In genomic region chr18:25759111-25759510, GRCh38 we compare ENCODE assay signal across 22 cellular contexts.
DNase-seq lines count a peak whose midpoint lies in the region; TF ChIP-seq lines count a peak whose summit lies in the region.
"Had no signal": no experiment of that assay in that cellular context is flagged by ENCODE, and none has a peak within 500 bp of the region (broad histone marks: within the 10 kb centered on the region; RNA-seq: fewer than 3 reads in every experiment).

No MANE protein-coding gene starts in this region.

- H3K36me3 Mint-ChIP-seq in osteocyte (ENCODE audit: unreplicated experiment) = no peaks in the 10 kb centered on the region

- no peak overlapping the region for H3K4me3 Mint-ChIP-seq in osteocyte (ENCODE audit: unreplicated experiment)
- H3K4me3 Mint-ChIP-seq: B cell; CD4-positive, alpha-beta T cell had no signal

- H3K4me2 ChIP-seq in SK-N-SH (no peak overlapping the region), fibroblast of lung (ENCODE audit: extremely low read depth, insufficient read depth, low read length) (no peak overlapping the region)

- no peaks in the 10 kb centered on the region for H3K27me3 ChIP-seq in SK-N-SH (ENCODE audit: insufficient read depth)
- H3K27me3 ChIP-seq in fibroblast of lung (ENCODE audit: control insufficient read depth, insufficient read depth, low read length) = no peaks in the 10 kb centered on the region

- CTCF ChIA-PET in HEK293 (lab: Yijun Ruan, JAX) (interaction anchor here (0.7 kb wide), 2 partner anchors 32 to 688 kb away, joined by 3 read pairs; no protein-coding TSS in a partner anchor), SK-N-SH (lab: Yijun Ruan, JAX) (interaction anchor here (1.2 kb wide), 1 partner anchor 10 kb away, joined by 4 read pairs; no protein-coding TSS in a partner anchor)

- no peak for TF ChIP-seq RAD21 in SK-N-SH (IDR thresholded peaks at IDR 0.05; ENCODE audit: low read length)

- H3K4me1 Mint-ChIP-seq in osteocyte (ENCODE audit: unreplicated experiment) = peaks cover 14% of the 10 kb centered on the region
- H3K4me1 Mint-ChIP-seq: B cell had no signal

- no peaks in the 10 kb centered on the region for H3K9me3 Mint-ChIP-seq in osteocyte (ENCODE audit: unreplicated experiment)
- H3K9me3 Mint-ChIP-seq: CD4-positive, alpha-beta T cell had no signal

- no peaks in the 10 kb centered on the region for H3K9me2 ChIP-seq in SK-N-SH

- TF ChIP-seq CTCF in HEK293 (tag by site-specific recombination; IDR thresholded peaks at IDR 0.05) = no peak
- no peak for TF ChIP-seq CTCF in SK-N-SH (IDR thresholded peaks at IDR 0.05)
- TF ChIP-seq CTCF in fibroblast of lung (conservative IDR thresholded peaks at IDR 0.05 in 1 of 2, IDR thresholded peaks at IDR 0.05 in 1 of 2; ENCODE audit: low read depth in 1 of 2, low read length in 2 of 2) = no peak
- TF ChIP-seq CTCF in osteocyte (IDR thresholded peaks at IDR 0.05) = no peak

- POLR2A ChIA-PET in HEK293 (lab: Yijun Ruan, JAX) (no interaction called here), SK-N-SH (lab: Yijun Ruan, JAX) (no interaction called here)

- H2AFZ ChIP-seq in SK-N-SH (ENCODE audit: low read depth) = no peak overlapping the region
- H2AFZ ChIP-seq in fibroblast of lung (ENCODE audit: low read length) = no peak overlapping the region

- WGBS in SK-N-SH (ENCODE audit: low lambda C conversion rate) = 0% methylated on average over 1 of the region's 1 CpG

- H3K27me3 Mint-ChIP-seq in osteocyte (ENCODE audit: unreplicated experiment) = no peaks in the 10 kb centered on the region
- H3K27me3 Mint-ChIP-seq: B cell had no signal

- no peak overlapping the region for H3K9ac ChIP-seq in SK-N-SH
- no peak overlapping the region for H3K9ac ChIP-seq in fibroblast of lung (ENCODE audit: insufficient read depth, low read length)

- H3K4me1 ChIP-seq in HEK293 (ENCODE audit: control insufficient read depth, insufficient read depth, low read length) (peaks cover 5% of the 10 kb centered on the region), SK-N-SH (ENCODE audit: control insufficient read depth in 1 of 2, insufficient read depth in 2 of 2, low read depth in 1 of 2, low read length in 1 of 2) (no peaks in the 10 kb centered on the region; a peak in 1 of 4 replicates), fibroblast of lung (ENCODE audit: control insufficient read depth, extremely low read depth, insufficient read depth, low read length) (no peaks in the 10 kb centered on the region)

- peak in 1 of 2 experiments; percentile 59; a peak in 1 of 4 replicates for TF ChIP-seq EP300 in SK-N-SH (IDR thresholded peaks at IDR 0.05; ENCODE audit: borderline replicate concordance in 1 of 2, low read depth in 1 of 2, low read length in 1 of 2)

- H3K4me3 ChIP-seq in HEK293 (ENCODE audit: low read depth, low read length) (no peak overlapping the region), SK-N-SH (ENCODE audit: low read depth in 2 of 2, low read length in 1 of 2) (no peak overlapping the region), fibroblast of lung (replicated peaks in 1 of 4; ENCODE audit: control extremely low read depth in 1 of 4, insufficient read depth in 1 of 4, low read depth in 3 of 4, low read length in 4 of 4) (no peak overlapping the region)

- no peak overlapping the region for H3K27ac Mint-ChIP-seq in osteocyte (ENCODE audit: unreplicated experiment)
- H3K27ac Mint-ChIP-seq: B cell; CD4-positive, alpha-beta T cell had no signal

- H3K79me2 ChIP-seq in SK-N-SH (ENCODE audit: insufficient read depth) (no peaks in the 10 kb centered on the region), fibroblast of lung (ENCODE audit: control insufficient read depth, insufficient read depth, low read length) (no peaks in the 10 kb centered on the region)

- H3K36me3 ChIP-seq in HEK293 (ENCODE audit: control insufficient read depth in 2 of 2, insufficient read depth in 1 of 2, low read length in 2 of 2) (no peaks in the 10 kb centered on the region), SK-N-SH (replicated peaks in 1 of 2; ENCODE audit: control insufficient read depth in 1 of 2, insufficient read depth in 2 of 2, low read length in 1 of 2) (no peaks in the 10 kb centered on the region), fibroblast of lung (ENCODE audit: control insufficient read depth, insufficient read depth, low read length) (no peaks in the 10 kb centered on the region)

- no peaks in the 10 kb centered on the region for H3K9me3 ChIP-seq in HEK293 (ENCODE audit: control insufficient read depth, insufficient read depth, low read depth, low read length)
- H3K9me3 ChIP-seq in SK-N-SH = no peaks in the 10 kb centered on the region
- no peaks in the 10 kb centered on the region for H3K9me3 ChIP-seq in fibroblast of lung (ENCODE audit: control insufficient read depth, insufficient read depth, low read depth, low read length)

- H3F3A ChIP-seq in SK-N-SH (replicated peaks; ENCODE audit: insufficient read depth) = peaks cover 7% of the 10 kb centered on the region

- DNase-seq in SK-N-SH (no peak), fibroblast of lung (ENCODE audit: low read depth in 2 of 2) (peak; percentile 62 to 67), stromal cell of bone marrow (ENCODE audit: low read depth) (peak; percentile 2), osteocyte (ENCODE audit: extremely low spot score, unreplicated experiment) (no peak), NCI-H2227 treated with DMSO at 0.1 percent for 48 hours (lab: John Stamatoyannopoulos, UW) (no peak)
- no peak for DNase-seq in NK-92 treated with Interleukin-12 subunit alpha and Interleukin-12 subunit beta, amount 100 ng/mL, for 24 hours (lab: John Stamatoyannopoulos, UW)
- DNase-seq: Calu3; CD4-positive, alpha-beta T cell; DMS79 treated with DMSO at 0.1 percent for 48 hours; GF-D8; GOT3; Karpas-422; MM.1S; NCI-H1105; NCI-H1694; NCI-H345; NCI-H526; OCI-M1; SW 1271 had no signal

- no peaks in the 10 kb centered on the region for H4K20me1 ChIP-seq in SK-N-SH (ENCODE audit: insufficient read depth)
- H4K20me1 ChIP-seq in fibroblast of lung (ENCODE audit: control insufficient read depth, extremely low read depth, insufficient read depth, low read length) = no peaks in the 10 kb centered on the region

- H3K27ac ChIP-seq in HEK293 (ENCODE audit: extremely low read depth, low read depth, low read length) = no peak overlapping the region
- peak overlapping the region; percentile 22 to 46; a peak in 2 of 4 replicates for H3K27ac ChIP-seq in SK-N-SH (ENCODE audit: low read depth in 2 of 2, low read length in 1 of 2)
- no peak overlapping the region for H3K27ac ChIP-seq in fibroblast of lung (ENCODE audit: insufficient read depth, low read length)
- H3K27ac ChIP-seq: RWPE1 had no signal

TF ChIP-seq in HEK293, 187 proteins besides CTCF, POLR2A, EP300 and RAD21:
- peak; percentile 57 for TF ChIP-seq PRDM6 (tag by site-specific recombination; IDR thresholded peaks at IDR 0.05)
- TF ChIP-seq MEIS1 (CRISPR knock-in tag; IDR thresholded peaks at IDR 0.05; ENCODE audit: borderline replicate concordance) = peak; percentile 51; the same call in 1 of the 2 replicates
- peak; percentile 14; the same call in 1 of the 2 replicates for TF ChIP-seq FEZF1 (tag by site-specific recombination; IDR thresholded peaks at IDR 0.05)
- no peak for TF ChIP-seq ZNF548 (tag by site-specific recombination; IDR thresholded peaks at IDR 0.05)

TF ChIP-seq in SK-N-SH, 30 proteins besides CTCF, POLR2A, EP300 and RAD21 (continues in another document):
- peak; percentile 92 for TF ChIP-seq PBX3 (IDR thresholded peaks at IDR 0.05)
- 0 out of 2 replicates have a peak, but pooled peaks have one; percentile 23 for TF ChIP-seq FOXM1 (IDR thresholded peaks at IDR 0.05; ENCODE audit: low read depth)
- no peak for TF ChIP-seq YY1 (IDR thresholded peaks at IDR 0.05; ENCODE audit: low read depth)
- peak; percentile 45 for TF ChIP-seq TCF12 (IDR thresholded peaks at IDR 0.05)
- no peak for TF ChIP-seq USF1 (IDR thresholded peaks at IDR 0.05; ENCODE audit: borderline replicate concordance, low read depth)
- TF ChIP-seq TEAD4 (IDR thresholded peaks at IDR 0.05; ENCODE audit: borderline replicate concordance, insufficient read depth) = 0 out of 2 replicates have a peak, but pooled peaks have one; percentile 19

Comparison
In these comparisons a context has a peak if more than half of its experiments do, and no peak if none do; other contexts are left out.
1. H3K27ac ChIP-seq: peak in SK-N-SH (2 of 2); none in HEK293 (single experiment) and fibroblast of lung (single experiment).
2. DNase-seq: peak in fibroblast of lung (2 of 2) and stromal cell of bone marrow (single experiment); none in SK-N-SH (single experiment), osteocyte (single experiment), NK-92 treated with Interleukin-12 subunit alpha and Interleukin-12 subunit beta, amount 100 ng/mL, for 24 hours (single experiment) and NCI-H2227 treated with DMSO at 0.1 percent for 48 hours (single experiment).
3. Of the 4 proteins assayed by ChIP-seq in both HEK293 and SK-N-SH: peak only in HEK293: none; only in SK-N-SH: PBX3; in both: none; in neither: 3.